1 cellular context compared by ENCODE assay signal in genomic region chr5:147854331-147854730, GRCh38.
TF ChIP-seq lines count a peak whose summit lies in the region.

No MANE protein-coding gene starts in this region.

TF ChIP-seq in H1, 55 proteins besides CTCF, POLR2A, EP300 and RAD21:
- no peak for TF ChIP-seq BCL11A (IDR thresholded peaks at IDR 0.05; ENCODE audit: low read depth in 2 of 2, low read length in 2 of 2)
- no peak for TF ChIP-seq JUN (IDR thresholded peaks at IDR 0.05; ENCODE audit: low read depth, low read length)
- TF ChIP-seq POLR2AphosphoS5 (IDR thresholded peaks at IDR 0.05; ENCODE audit: low read depth, low read length), result peak; percentile 84; the same call in 1 of the 2 replicates
- no peak for TF ChIP-seq SUZ12 (IDR thresholded peaks at IDR 0.05; ENCODE audit: low read length)
- no peak for TF ChIP-seq HDAC6 (IDR thresholded peaks at IDR 0.05; ENCODE audit: low read depth, low read length)
- no peak for TF ChIP-seq CHD7 (IDR thresholded peaks at IDR 0.05; ENCODE audit: insufficient replicate concordance, low read length)
- no peak for TF ChIP-seq TCF12 (IDR thresholded peaks at IDR 0.05; ENCODE audit: low read depth, low read length)
- no peak for TF ChIP-seq CREB1 (IDR thresholded peaks at IDR 0.05)
- TF ChIP-seq CBX8 (IDR thresholded peaks at IDR 0.05; ENCODE audit: borderline replicate concordance, low read depth, low read length), result no peak
- no peak for TF ChIP-seq SP1 (IDR thresholded peaks at IDR 0.05; ENCODE audit: low read depth, low read length)
- no peak for TF ChIP-seq SAP30 (IDR thresholded peaks at IDR 0.05; ENCODE audit: insufficient read depth, insufficient replicate concordance, low read length)
- no peak for TF ChIP-seq ATF3 (IDR thresholded peaks at IDR 0.05; ENCODE audit: insufficient read depth, low read depth, low read length)
- TF ChIP-seq HDAC2 (IDR thresholded peaks at IDR 0.05; ENCODE audit: borderline replicate concordance in 1 of 2, low read depth in 2 of 2, low read length in 2 of 2), result no peak
- no peak for TF ChIP-seq SIX5 (IDR thresholded peaks at IDR 0.05; ENCODE audit: low read depth, low read length)
- no peak for TF ChIP-seq EGR1 (IDR thresholded peaks at IDR 0.05; ENCODE audit: borderline replicate concordance, low read depth, low read length)
- peak; percentile 18; the same call in 1 of the 2 replicates for TF ChIP-seq CEBPB (IDR thresholded peaks at IDR 0.05; ENCODE audit: low read depth, low read length)
